16 cellular contexts compared by ENCODE assay signal in genomic region chr14:104824353-104824997, GRCh38. TPM values are rescaled to one million over a fixed set of nuclear protein-coding genes. Genes with fewer than 3 reads are reported as not detected.
DNase-seq lines count a peak whose midpoint lies in the region; ATAC-seq, FAIRE-seq and TF ChIP-seq lines count a peak whose summit lies in the region.
"Had no signal": no experiment of that assay in that cellular context is flagged by ENCODE, and none has a peak within 500 bp of the region (broad histone marks: within the 10 kb centered on the region; RNA-seq: fewer than 3 reads in every experiment).

No MANE protein-coding gene starts in this region.

- H3K9me3 Mint-ChIP-seq in activated B cell treated with CpG ODN at 0.5 μM for 24 hours: no peaks in the 10 kb centered on the region
- H3K9me3 Mint-ChIP-seq in naive B cell: peaks cover 0 to 8% (median 4%) of the 10 kb centered on the region in 7 donors

- ATAC-seq in HepG2 (no peak), right lobe of liver (no peak), activated B cell treated with CpG ODN at 0.5 μM for 24 hours (ENCODE audit: low read depth) (no peak), naive B cell (ENCODE audit: low read depth in 2 of 2) (no peak), PC-3 (no peak), HG03460 (IDR thresholded peaks at IDR 0.05; ENCODE audit: unreplicated experiment) (no peak)
- ATAC-seq: lower lobe of right lung had no signal

- TF ChIP-seq CTCF in HepG2 (CRISPR knock-in tag; IDR thresholded peaks at IDR 0.05) (no peak), right lobe of liver (IDR thresholded peaks at IDR 0.05) (no peak), activated B cell treated with CpG ODN at 0.5 μM for 24 hours (IDR thresholded peaks at IDR 0.05) (no peak), PC-3 (conservative IDR thresholded peaks at IDR 0.05; ENCODE audit: low read depth, low read length) (no peak)

- TF ChIP-seq EP300 in HepG2 (IDR thresholded peaks at IDR 0.05; ENCODE audit: low read depth in 2 of 2, low read length in 2 of 2) (no peak), HepG2 (CRISPR knock-in tag; IDR thresholded peaks at IDR 0.05; ENCODE audit: borderline replicate concordance) (no peak)

- H3K27me3 ChIP-seq in HepG2 (ENCODE audit: control insufficient read depth in 1 of 2, insufficient read depth in 2 of 2, low read length in 2 of 2) (no peaks in the 10 kb centered on the region; a peak in 1 of 5 replicates), right lobe of liver (no peaks in the 10 kb centered on the region), PC-3 (ENCODE audit: low read length) (no peaks in the 10 kb centered on the region)

- H3K9me3 ChIP-seq in HepG2 (ENCODE audit: low read length) (no peaks in the 10 kb centered on the region), right lobe of liver (no peaks in the 10 kb centered on the region), PC-3 (ENCODE audit: low read length) (no peaks in the 10 kb centered on the region)
- H3K9me3 ChIP-seq: lower lobe of right lung had no signal

- H2AFZ ChIP-seq in HepG2 (ENCODE audit: low read length) (no peak overlapping the region), PC-3 (ENCODE audit: low read length) (no peak overlapping the region)

- peaks cover 44% of the 10 kb centered on the region for H3K4me1 ChIP-seq in HepG2 (ENCODE audit: insufficient read depth, low read length)
- H3K4me1 ChIP-seq in right lobe of liver: peaks cover 0 to 11% (median 4%) of the 10 kb centered on the region in 4 donors
- peaks cover 14% of the 10 kb centered on the region for H3K4me1 ChIP-seq in PC-3 (ENCODE audit: insufficient read depth, low read length)

- in situ Hi-C loops in HepG2 (cut with HindIII; ENCODE audit: extremely low pct_ligation_motif_present, low pct_unique_long_range_greater_than_20kb): loop anchor here (5.0 to 10.0 kb wide), 2 partner anchors 57 to 170 kb away; no protein-coding TSS in a partner anchor

- DNase-seq in HepG2 (ENCODE audit: low spot score): no peak
- DNase-seq in right lobe of liver: no peak
- DNase-seq in activated B cell treated with CpG ODN at 0.5 μM for 24 hours: no peak
- no peak for DNase-seq in naive B cell
- no peak for DNase-seq in PC-3
- no peak for DNase-seq in kidney glomerular epithelial cell (lab: John Stamatoyannopoulos, UW)
- no peak for DNase-seq in cerebellar nuclear complex (lab: John Stamatoyannopoulos, UW)
- DNase-seq: activated CD4-positive, alpha-beta T cell treated with anti-CD3 and anti-CD28 coated beads, Interleukin-2, amount 50 U/mL, for 1 hour; HCEC 1CT; lower lobe of right lung; NCI-H2081; NCI-H526; SHP77 treated with DMSO at 0.1 percent for 48 hours; T1000 had no signal

- no peaks in the 10 kb centered on the region for H4K20me1 ChIP-seq in HepG2 (ENCODE audit: insufficient read depth, low read length)
- H4K20me1 ChIP-seq in PC-3 (ENCODE audit: low read length): no peaks in the 10 kb centered on the region

- CTCF ChIA-PET in HepG2 (lab: Yijun Ruan, JAX; ENCODE audit: low intra/inter-chr PET ratio, low total read pairs) (no interaction called here), activated B cell treated with CpG ODN at 0.5 μM for 24 hours (lab: Charles Lee) (interaction anchor here (3.0 kb wide), 1 partner anchor 56 kb away, joined by 59 read pairs; no protein-coding TSS in a partner anchor), PC-3 (lab: Charles Lee) (no interaction called here)

- H3K9me2 ChIP-seq in PC-3 (replicated peaks; ENCODE audit: low read length): no peaks in the 10 kb centered on the region

- no TSS peak for BruUV-seq in HepG2 (replicated peaks; lab: Mats Ljungman, UMichigan)
- BruUV-seq in PC-3 (replicated peaks; lab: Mats Ljungman, UMichigan): no TSS peak

- peak overlapping the region; percentile 4 for H3K27ac Mint-ChIP-seq in activated B cell treated with CpG ODN at 0.5 μM for 24 hours
- H3K27ac Mint-ChIP-seq in naive B cell: no peak overlapping the region

- H3K4me3 ChIP-seq in HepG2 (replicated peaks in 1 of 3; ENCODE audit: insufficient read depth in 1 of 3, low read depth in 2 of 3, low read length in 3 of 3): no peak overlapping the region
- H3K4me3 ChIP-seq in right lobe of liver: no peak overlapping the region
- no peak overlapping the region for H3K4me3 ChIP-seq in PC-3 (ENCODE audit: low read length)
- H3K4me3 ChIP-seq: lower lobe of right lung had no signal

- 91% methylated on average over 2 of the region's 2 CpGs for WGBS in HepG2 (ENCODE audit: low lambda C conversion rate)
- WGBS in right lobe of liver (ENCODE audit: insufficient coverage, low coverage, low lambda C conversion rate, missing lambda C conversion rate): 100% methylated on average over 2 of the region's 2 CpGs

- H3K27me3 Mint-ChIP-seq in activated B cell treated with CpG ODN at 0.5 μM for 24 hours: peaks cover 9% of the 10 kb centered on the region
- H3K27me3 Mint-ChIP-seq in naive B cell: peaks cover 8 to 23% (median 19%) of the 10 kb centered on the region in 3 donors

- TF ChIP-seq POLR2A in HepG2 (IDR thresholded peaks at IDR 0.05; ENCODE audit: insufficient read depth in 1 of 2, low read depth in 2 of 2, low read length in 2 of 2) (no peak), right lobe of liver (IDR thresholded peaks at IDR 0.05) (no peak)

- no peaks in the 10 kb centered on the region for H3F3A ChIP-seq in PC-3 (ENCODE audit: low read length, unreplicated experiment)

- peak overlapping the region; percentile 7 for H3K4me3 Mint-ChIP-seq in activated B cell treated with CpG ODN at 0.5 μM for 24 hours
- H3K4me3 Mint-ChIP-seq in naive B cell: peak overlapping the region in 6 of 8 donors; percentile 75 to 90 (median 84)

- H3K9ac ChIP-seq in HepG2 (ENCODE audit: insufficient read depth, low read depth, low read length) (no peak overlapping the region), PC-3 (ENCODE audit: low read length) (no peak overlapping the region)

- H3K36me3 ChIP-seq in HepG2 (replicated peaks in 1 of 2; ENCODE audit: control insufficient read depth in 1 of 2, insufficient read depth in 2 of 2, low read length in 2 of 2) (no peaks in the 10 kb centered on the region), right lobe of liver (no peaks in the 10 kb centered on the region), PC-3 (ENCODE audit: low read depth, low read length) (no peaks in the 10 kb centered on the region)
- H3K36me3 ChIP-seq: lower lobe of right lung had no signal

- peaks cover 2% of the 10 kb centered on the region for H3K36me3 Mint-ChIP-seq in activated B cell treated with CpG ODN at 0.5 μM for 24 hours (ENCODE audit: low read depth)
- H3K36me3 Mint-ChIP-seq in naive B cell: peaks cover 0 to 8% of the 10 kb centered on the region in 2 donors

- no peak for TF ChIP-seq RAD21 in HepG2 (CRISPR knock-in tag; IDR thresholded peaks at IDR 0.05)

- H3K79me2 ChIP-seq in HepG2 (ENCODE audit: insufficient read depth, low read length): no peaks in the 10 kb centered on the region
- no peaks in the 10 kb centered on the region for H3K79me2 ChIP-seq in PC-3 (ENCODE audit: low read length)

- H3K4me1 Mint-ChIP-seq in activated B cell treated with CpG ODN at 0.5 μM for 24 hours: peaks cover 20% of the 10 kb centered on the region
- H3K4me1 Mint-ChIP-seq in naive B cell: peaks cover 19 to 32% (median 28%) of the 10 kb centered on the region in 3 donors

- POLR2A ChIA-PET in HepG2 (lab: Yijun Ruan, JAX) (no interaction called here), activated B cell treated with CpG ODN at 0.5 μM for 24 hours (lab: Charles Lee) (no interaction called here), PC-3 (lab: Charles Lee; ENCODE audit: unreplicated experiment) (no interaction called here)

- intact Hi-C loops in HepG2 (cut with micrococcal nuclease; ENCODE audit: unreplicated experiment): no loop called here
- intact Hi-C loops in right lobe of liver (cut with DNase I): loop anchor here (5.0 kb wide), 2 partner anchors 52 to 57 kb away; no protein-coding TSS in a partner anchor
- intact Hi-C loops in activated B cell treated with CpG ODN at 0.5 μM for 24 hours (cut with micrococcal nuclease): no loop called here
- intact Hi-C loops in PC-3 (cut with micrococcal nuclease): no loop called here

- H3K27ac ChIP-seq in HepG2 (ENCODE audit: extremely low read length, insufficient read depth, low read length) (no peak overlapping the region), right lobe of liver (no peak overlapping the region), PC-3 (ENCODE audit: low read length) (no peak overlapping the region)
- H3K27ac ChIP-seq: lower lobe of right lung had no signal

- H3K4me2 ChIP-seq in HepG2 (ENCODE audit: low read depth, low read length) (no peak overlapping the region), PC-3 (ENCODE audit: low read length) (no peak overlapping the region)

- FAIRE-seq in HepG2 (lab: Jason Lieb, UNC): no peak

RNA-seq across cellular contexts. Expression of gene ZBTB42, which starts 23.6 kb away (rescaled TPM):
- 3.2 and 4.2 TPM in 2 replicates for total RNA-seq in HepG2 (2016; rRNA removed; fragmentation: Illumina TruSeq; extraction: Trizol)
- 1.2 and 1.6 TPM in 2 replicates for total RNA-seq in HepG2 (2016; cell fraction: cytosol; rRNA removed; fragmentation: Illumina TruSeq; extraction: Trizol; ENCODE audit: low read depth)
- 2.4 and 3.9 TPM in 2 replicates for total RNA-seq in HepG2 (2016; cell fraction: insoluble cytoplasmic fraction; rRNA removed; fragmentation: Illumina TruSeq; extraction: Trizol)
- 4.3 and 4.4 TPM in 2 replicates for total RNA-seq in HepG2 (2016; cell fraction: membrane; rRNA removed; fragmentation: Illumina TruSeq; extraction: Trizol)
- total RNA-seq in HepG2 (2016; cell fraction: nucleus; rRNA removed; fragmentation: Illumina TruSeq; extraction: Trizol): 3.6 and 4.2 TPM in 2 replicates
- 2.8 and 4.0 TPM in 2 replicates for polyA plus RNA-seq in HepG2 (2011; rRNA removed)
- polyA plus RNA-seq in HepG2 (2011; cell fraction: cytosol; rRNA removed): 3.7 and 4.3 TPM in 2 replicates
- polyA plus RNA-seq in HepG2 (2011; cell fraction: nucleus; rRNA removed): 7.2 and 7.5 TPM in 2 replicates
- 3.6 and 4.3 TPM in 2 replicates for polyA plus RNA-seq in HepG2 (2012)
- polyA plus RNA-seq in HepG2 (2016; cell fraction: cytosol; fragmentation: Illumina TruSeq; extraction: Trizol; ENCODE audit: low read depth): 1.0 and 1.1 TPM in 2 replicates
- polyA plus RNA-seq in HepG2 (2016; cell fraction: insoluble cytoplasmic fraction; fragmentation: Illumina TruSeq; extraction: Trizol; ENCODE audit: low read depth): 2.3 and 2.7 TPM in 2 replicates
- 3.4 and 3.5 TPM in 2 replicates for polyA plus RNA-seq in HepG2 (2016; cell fraction: membrane; fragmentation: Illumina TruSeq; extraction: Trizol; ENCODE audit: low read depth)
- 2.8 and 3.1 TPM in 2 replicates for polyA plus RNA-seq in HepG2 (2016; cell fraction: nucleus; fragmentation: Illumina TruSeq; extraction: Trizol; ENCODE audit: insufficient read depth, low read depth)
- 6.6 and 17.0 TPM in 2 replicates for polyA minus RNA-seq in HepG2 (2011; rRNA and poly(A)+ RNA removed; ENCODE audit: low replicate concordance)
- polyA minus RNA-seq in HepG2 (2011; cell fraction: cytosol; rRNA and poly(A)+ RNA removed): 6.2 and 8.1 TPM in 2 replicates
- 8.2 TPM in 2 replicates for polyA minus RNA-seq in HepG2 (2011; cell fraction: nucleus; rRNA and poly(A)+ RNA removed)
- 10 to 100 TPM in 2 of 6 experiments, 1 to 10 TPM in 4; 2.2 to 13.7 (median 3.6) TPM for total RNA-seq in right lobe of liver
- total RNA-seq in activated B cell treated with CpG ODN at 0.5 μM for 24 hours: 3.0 and 3.1 TPM in 2 replicates
- polyA plus RNA-seq in naive B cell (ENCODE audit: low read depth in 6 of 6): 1 to 10 TPM in 4 of 6 donors, under 1 TPM in 2; 0.84 to 1.9 (median 1.2) TPM
- 9.2 and 11.3 TPM in 2 replicates for total RNA-seq in PC-3 (2014; rRNA removed)
- polyA plus RNA-seq: neural cell had no signal

RNA-seq across cellular contexts. Expression of gene AKT1, which starts 28.9 kb away (rescaled TPM):
- total RNA-seq in HepG2 (2016; rRNA removed; fragmentation: Illumina TruSeq; extraction: Trizol) (85.7 and 96.2 TPM in 2 replicates), right lobe of liver (10 to 100 TPM; 66.7 to 92.1 (median 83.9) TPM), activated B cell treated with CpG ODN at 0.5 μM for 24 hours (72.8 and 80.8 TPM in 2 replicates), PC-3 (2014; rRNA removed) (196 and 212 TPM in 2 replicates)
- 66.8 and 84.2 TPM in 2 replicates for total RNA-seq in HepG2 (2016; cell fraction: cytosol; rRNA removed; fragmentation: Illumina TruSeq; extraction: Trizol; ENCODE audit: low read depth)
- total RNA-seq in HepG2 (2016; cell fraction: insoluble cytoplasmic fraction; rRNA removed; fragmentation: Illumina TruSeq; extraction: Trizol): 76.8 and 97.9 TPM in 2 replicates
- total RNA-seq in HepG2 (2016; cell fraction: membrane; rRNA removed; fragmentation: Illumina TruSeq; extraction: Trizol): 171 and 190 TPM in 2 replicates
- 48.2 and 57.1 TPM in 2 replicates for total RNA-seq in HepG2 (2016; cell fraction: nucleus; rRNA removed; fragmentation: Illumina TruSeq; extraction: Trizol)
- polyA plus RNA-seq in HepG2 (2011; rRNA removed) (116 and 135 TPM in 2 replicates), naive B cell (ENCODE audit: low read depth in 6 of 6) (10 to 100 TPM in 5 of 6 donors, 1 to 10 TPM in 1; 6.3 to 22.0 (median 14.1) TPM)
- 114 and 136 TPM in 2 replicates for polyA plus RNA-seq in HepG2 (2011; cell fraction: cytosol; rRNA removed)
- 362 and 435 TPM in 2 replicates for polyA plus RNA-seq in HepG2 (2011; cell fraction: nucleus; rRNA removed)
- polyA plus RNA-seq in HepG2 (2012): 58.6 and 80.7 TPM in 2 replicates
- 81.6 and 107 TPM in 2 replicates for polyA plus RNA-seq in HepG2 (2016; cell fraction: cytosol; fragmentation: Illumina TruSeq; extraction: Trizol; ENCODE audit: low read depth)
- polyA plus RNA-seq in HepG2 (2016; cell fraction: insoluble cytoplasmic fraction; fragmentation: Illumina TruSeq; extraction: Trizol; ENCODE audit: low read depth): 105 and 119 TPM in 2 replicates
- 182 and 194 TPM in 2 replicates for polyA plus RNA-seq in HepG2 (2016; cell fraction: membrane; fragmentation: Illumina TruSeq; extraction: Trizol; ENCODE audit: low read depth)
- 146 and 159 TPM in 2 replicates for polyA plus RNA-seq in HepG2 (2016; cell fraction: nucleus; fragmentation: Illumina TruSeq; extraction: Trizol; ENCODE audit: insufficient read depth, low read depth)
- polyA minus RNA-seq in HepG2 (2011; rRNA and poly(A)+ RNA removed; ENCODE audit: low replicate concordance): 159 and 183 TPM in 2 replicates
- 76.1 and 78.3 TPM in 2 replicates for polyA minus RNA-seq in HepG2 (2011; cell fraction: cytosol; rRNA and poly(A)+ RNA removed)
- polyA minus RNA-seq in HepG2 (2011; cell fraction: nucleus; rRNA and poly(A)+ RNA removed): 46.7 and 48.0 TPM in 2 replicates

RNA-seq across cellular contexts. Expression of gene CEP170B, which starts 40.6 kb away (rescaled TPM):
- total RNA-seq in HepG2 (2016; rRNA removed; fragmentation: Illumina TruSeq; extraction: Trizol): 4.4 and 8.8 TPM in 2 replicates
- 1.9 and 3.8 TPM in 2 replicates for total RNA-seq in HepG2 (2016; cell fraction: cytosol; rRNA removed; fragmentation: Illumina TruSeq; extraction: Trizol; ENCODE audit: low read depth)
- 3.5 and 8.9 TPM in 2 replicates for total RNA-seq in HepG2 (2016; cell fraction: insoluble cytoplasmic fraction; rRNA removed; fragmentation: Illumina TruSeq; extraction: Trizol)
- total RNA-seq in HepG2 (2016; cell fraction: membrane; rRNA removed; fragmentation: Illumina TruSeq; extraction: Trizol): 2.8 and 3.2 TPM in 2 replicates
- total RNA-seq in HepG2 (2016; cell fraction: nucleus; rRNA removed; fragmentation: Illumina TruSeq; extraction: Trizol): 7.2 and 8.8 TPM in 2 replicates
- polyA plus RNA-seq in HepG2 (2011; rRNA removed): 4.3 and 6.2 TPM in 2 replicates
- 3.5 and 4.9 TPM in 2 replicates for polyA plus RNA-seq in HepG2 (2011; cell fraction: cytosol; rRNA removed)
- 25.2 and 37.7 TPM in 2 replicates for polyA plus RNA-seq in HepG2 (2011; cell fraction: nucleus; rRNA removed)
- 7.4 and 10.5 TPM in 2 replicates for polyA plus RNA-seq in HepG2 (2012)
- polyA plus RNA-seq in HepG2 (2016; cell fraction: cytosol; fragmentation: Illumina TruSeq; extraction: Trizol; ENCODE audit: low read depth): 0.50 and 0.58 TPM in 2 replicates
- 4.9 and 7.1 TPM in 2 replicates for polyA plus RNA-seq in HepG2 (2016; cell fraction: insoluble cytoplasmic fraction; fragmentation: Illumina TruSeq; extraction: Trizol; ENCODE audit: low read depth)
- polyA plus RNA-seq in HepG2 (2016; cell fraction: membrane; fragmentation: Illumina TruSeq; extraction: Trizol; ENCODE audit: low read depth): 1.8 and 2.2 TPM in 2 replicates
- polyA plus RNA-seq in HepG2 (2016; cell fraction: nucleus; fragmentation: Illumina TruSeq; extraction: Trizol; ENCODE audit: insufficient read depth, low read depth): 43.8 and 50.2 TPM in 2 replicates
- polyA minus RNA-seq in HepG2 (2011; rRNA and poly(A)+ RNA removed; ENCODE audit: low replicate concordance): 6.4 and 7.9 TPM in 2 replicates
- polyA minus RNA-seq in HepG2 (2011; cell fraction: cytosol; rRNA and poly(A)+ RNA removed): 4.6 and 7.0 TPM in 2 replicates
- 4.1 and 5.7 TPM in 2 replicates for polyA minus RNA-seq in HepG2 (2011; cell fraction: nucleus; rRNA and poly(A)+ RNA removed)
- total RNA-seq in right lobe of liver: 10 to 100 TPM; 13.2 to 22.4 (median 16.8) TPM
- total RNA-seq in activated B cell treated with CpG ODN at 0.5 μM for 24 hours: 1.6 and 1.8 TPM in 2 replicates
- not detected for polyA plus RNA-seq in naive B cell (ENCODE audit: low read depth in 6 of 6)
- total RNA-seq in PC-3 (2014; rRNA removed): 33.2 and 53.4 TPM in 2 replicates

Comparison
In these comparisons a context has a peak if more than half of its experiments do, and no peak if none do; other contexts are left out.
1. intact Hi-C loops: an anchor here in right lobe of liver (5.0 kb wide); none called in HepG2, activated B cell treated with CpG ODN at 0.5 μM for 24 hours and PC-3.